ENCODE assay signal across 1 cellular context in the genomic region with DNA sequence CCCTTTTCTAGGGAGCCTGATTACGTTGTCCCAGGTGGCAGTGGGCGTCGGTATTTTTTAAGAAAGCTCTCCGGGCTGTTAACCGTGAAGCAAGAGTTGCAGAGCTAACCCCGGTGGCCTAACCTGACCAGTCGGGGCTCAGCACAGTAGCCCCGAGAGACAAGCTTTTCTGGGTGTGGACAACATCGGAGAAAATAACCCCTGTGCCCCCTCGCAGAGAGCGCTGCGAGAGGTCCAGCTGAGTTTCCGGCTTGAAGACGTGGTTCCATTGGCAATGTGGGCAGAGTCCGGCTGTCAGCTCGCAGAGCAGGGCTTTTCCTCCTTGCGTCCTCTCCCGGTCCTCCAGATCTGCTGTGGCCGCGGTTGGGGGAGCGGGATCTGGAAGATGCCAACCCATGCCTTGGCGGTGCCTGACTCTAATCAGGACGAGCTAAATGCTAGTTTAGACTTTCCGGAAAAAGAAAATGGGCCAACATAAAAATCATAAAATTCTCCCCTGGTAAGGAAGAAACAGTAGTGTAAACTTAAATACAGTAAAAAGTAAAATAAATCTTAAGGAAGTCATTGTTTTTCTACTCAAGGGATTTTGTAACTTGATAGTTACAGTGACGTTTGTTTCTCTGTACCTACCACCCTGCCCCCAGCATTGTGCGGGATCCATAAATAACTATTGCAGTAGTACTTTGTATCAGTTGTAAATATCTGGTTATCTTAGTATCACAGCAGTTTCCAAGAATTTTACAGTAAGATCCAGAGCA.
TF ChIP-seq lines count a peak whose summit lies in the region.

No MANE protein-coding gene starts in this region.

TF ChIP-seq in H1, 55 proteins besides CTCF, POLR2A, EP300 and RAD21:
- TF ChIP-seq HDAC2 (IDR thresholded peaks at IDR 0.05; ENCODE audit: borderline replicate concordance in 1 of 2, low read depth in 2 of 2, low read length in 2 of 2) (no peak; a peak in 1 of 4 replicates), CHD2 (IDR thresholded peaks at IDR 0.05; ENCODE audit: low read length) (no peak), CTBP2 (IDR thresholded peaks at IDR 0.05; ENCODE audit: borderline replicate concordance, insufficient read depth, insufficient read length, low read length) (no peak), SAP30 (IDR thresholded peaks at IDR 0.05; ENCODE audit: insufficient read depth, insufficient replicate concordance, low read length) (peak; percentile 54), TBP (IDR thresholded peaks at IDR 0.05; ENCODE audit: low read depth, low read length) (peak; percentile 67), TAF7 (optimal IDR thresholded peaks at IDR 0.05; ENCODE audit: borderline replicate concordance, low read depth, low read length) (peak; percentile 14), NRF1 (IDR thresholded peaks at IDR 0.05; ENCODE audit: low read depth, low read length) (no peak), RFX5 (IDR thresholded peaks at IDR 0.05; ENCODE audit: borderline replicate concordance, low read depth, low read length) (no peak), BCL11A (IDR thresholded peaks at IDR 0.05; ENCODE audit: low read depth in 2 of 2, low read length in 2 of 2) (no peak), BRCA1 (IDR thresholded peaks at IDR 0.05; ENCODE audit: low read depth, low read length) (no peak), JUN (IDR thresholded peaks at IDR 0.05; ENCODE audit: low read depth, low read length) (no peak), CEBPB (IDR thresholded peaks at IDR 0.05; ENCODE audit: low read depth, low read length) (no peak), TCF12 (IDR thresholded peaks at IDR 0.05; ENCODE audit: low read depth, low read length) (no peak), HDAC6 (IDR thresholded peaks at IDR 0.05; ENCODE audit: low read depth, low read length) (no peak), EGR1 (IDR thresholded peaks at IDR 0.05; ENCODE audit: borderline replicate concordance, low read depth, low read length) (no peak), BACH1 (IDR thresholded peaks at IDR 0.05; ENCODE audit: low read length) (no peak), SIN3A (conservative IDR thresholded peaks at IDR 0.05 in 1 of 2, IDR thresholded peaks at IDR 0.05 in 1 of 2; ENCODE audit: low read depth in 1 of 2, low read length in 2 of 2) (peak; percentile 75 to 83; a peak in 2 of 4 replicates), POLR2AphosphoS5 (IDR thresholded peaks at IDR 0.05; ENCODE audit: low read depth, low read length) (peak; percentile 68; the same call in 1 of the 2 replicates), KDM1A (IDR thresholded peaks at IDR 0.05; ENCODE audit: borderline replicate concordance, low read length) (no peak), SP1 (IDR thresholded peaks at IDR 0.05; ENCODE audit: low read depth, low read length) (peak; percentile 27; the same call in 1 of the 2 replicates), CHD1 (IDR thresholded peaks at IDR 0.05; ENCODE audit: low read depth, low read length) (no peak), TAF1 (IDR thresholded peaks at IDR 0.05; ENCODE audit: low read depth, low read length) (peak; percentile 66; the same call in 1 of the 2 replicates), KDM5A (IDR thresholded peaks at IDR 0.05; ENCODE audit: low read length) (no peak), EZH2 (IDR thresholded peaks at IDR 0.05; ENCODE audit: low read depth, low read length, severe bottlenecking) (no peak), POU5F1 (IDR thresholded peaks at IDR 0.05; ENCODE audit: low read depth, low read length) (no peak), RNF2 (IDR thresholded peaks at IDR 0.05; ENCODE audit: borderline replicate concordance, low read depth, low read length, missing control alignments, poor library complexity, severe bottlenecking) (no peak), MAFK (IDR thresholded peaks at IDR 0.05; ENCODE audit: low read depth, low read length) (no peak), GABPA (IDR thresholded peaks at IDR 0.05; ENCODE audit: borderline replicate concordance, insufficient read depth, low read length) (no peak), RXRA (IDR thresholded peaks at IDR 0.05; ENCODE audit: insufficient read depth, low read depth, low read length) (no peak), SP4 (IDR thresholded peaks at IDR 0.05; ENCODE audit: low read length) (no peak), ZNF274 (IDR thresholded peaks at IDR 0.05; ENCODE audit: borderline replicate concordance, extremely low read depth, low read length) (no peak), TEAD4 (IDR thresholded peaks at IDR 0.05; ENCODE audit: low read depth, low read length) (no peak), FOSL1 (IDR thresholded peaks at IDR 0.05; ENCODE audit: insufficient read depth, low read depth, low read length) (no peak), NANOG (IDR thresholded peaks at IDR 0.05; ENCODE audit: insufficient read depth, low read depth, low read length, poor library complexity, severe bottlenecking) (no peak), CBX5 (IDR thresholded peaks at IDR 0.05; ENCODE audit: low read depth, low read length) (no peak), JUND (IDR thresholded peaks at IDR 0.05; ENCODE audit: low read length) (0 out of 2 replicates have a peak, but pooled peaks have one; percentile 14), SRF (IDR thresholded peaks at IDR 0.05; ENCODE audit: low read depth, low read length) (no peak), SUZ12 (IDR thresholded peaks at IDR 0.05; ENCODE audit: low read length) (no peak), ASH2L (IDR thresholded peaks at IDR 0.05; ENCODE audit: low read length) (peak; percentile 70), PHF8 (conservative IDR thresholded peaks at IDR 0.05; ENCODE audit: low read depth, low read length) (peak; percentile 36), YY1 (IDR thresholded peaks at IDR 0.05; ENCODE audit: low read depth, low read length) (no peak), KDM4A (IDR thresholded peaks at IDR 0.05; ENCODE audit: low read depth, low read length, severe bottlenecking) (peak; percentile 67), SIRT6 (IDR thresholded peaks at IDR 0.05; ENCODE audit: low read length) (no peak), RBBP5 (IDR thresholded peaks at IDR 0.05; ENCODE audit: borderline replicate concordance, low read depth, low read length) (no peak), SIX5 (IDR thresholded peaks at IDR 0.05; ENCODE audit: low read depth, low read length) (no peak), CBX8 (IDR thresholded peaks at IDR 0.05; ENCODE audit: borderline replicate concordance, low read depth, low read length) (no peak), CREB1 (IDR thresholded peaks at IDR 0.05) (peak; percentile 41; the same call in 1 of the 2 replicates), GTF2F1 (IDR thresholded peaks at IDR 0.05; ENCODE audit: borderline replicate concordance, low read depth, low read length) (no peak), SP2 (IDR thresholded peaks at IDR 0.05; ENCODE audit: low read length) (no peak)
- TF ChIP-seq, protein P1, sequence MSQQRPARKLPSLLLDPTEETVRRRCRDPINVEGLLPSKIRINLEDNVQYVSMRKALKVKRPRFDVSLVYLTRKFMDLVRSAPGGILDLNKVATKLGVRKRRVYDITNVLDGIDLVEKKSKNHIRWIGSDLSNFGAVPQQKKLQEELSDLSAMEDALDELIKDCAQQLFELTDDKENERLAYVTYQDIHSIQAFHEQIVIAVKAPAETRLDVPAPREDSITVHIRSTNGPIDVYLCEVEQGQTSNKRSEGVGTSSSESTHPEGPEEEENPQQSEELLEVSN (IDR thresholded peaks at IDR 0.05): no peak
- TF ChIP-seq, protein P2, sequence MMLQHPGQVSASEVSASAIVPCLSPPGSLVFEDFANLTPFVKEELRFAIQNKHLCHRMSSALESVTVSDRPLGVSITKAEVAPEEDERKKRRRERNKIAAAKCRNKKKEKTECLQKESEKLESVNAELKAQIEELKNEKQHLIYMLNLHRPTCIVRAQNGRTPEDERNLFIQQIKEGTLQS (IDR thresholded peaks at IDR 0.05; ENCODE audit: insufficient read depth, low read depth, low read length): no peak
- TF ChIP-seq, protein P3, sequence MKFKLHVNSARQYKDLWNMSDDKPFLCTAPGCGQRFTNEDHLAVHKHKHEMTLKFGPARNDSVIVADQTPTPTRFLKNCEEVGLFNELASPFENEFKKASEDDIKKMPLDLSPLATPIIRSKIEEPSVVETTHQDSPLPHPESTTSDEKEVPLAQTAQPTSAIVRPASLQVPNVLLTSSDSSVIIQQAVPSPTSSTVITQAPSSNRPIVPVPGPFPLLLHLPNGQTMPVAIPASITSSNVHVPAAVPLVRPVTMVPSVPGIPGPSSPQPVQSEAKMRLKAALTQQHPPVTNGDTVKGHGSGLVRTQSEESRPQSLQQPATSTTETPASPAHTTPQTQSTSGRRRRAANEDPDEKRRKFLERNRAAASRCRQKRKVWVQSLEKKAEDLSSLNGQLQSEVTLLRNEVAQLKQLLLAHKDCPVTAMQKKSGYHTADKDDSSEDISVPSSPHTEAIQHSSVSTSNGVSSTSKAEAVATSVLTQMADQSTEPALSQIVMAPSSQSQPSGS (IDR thresholded peaks at IDR 0.05; ENCODE audit: low read length): no peak
- TF ChIP-seq, protein P4, sequence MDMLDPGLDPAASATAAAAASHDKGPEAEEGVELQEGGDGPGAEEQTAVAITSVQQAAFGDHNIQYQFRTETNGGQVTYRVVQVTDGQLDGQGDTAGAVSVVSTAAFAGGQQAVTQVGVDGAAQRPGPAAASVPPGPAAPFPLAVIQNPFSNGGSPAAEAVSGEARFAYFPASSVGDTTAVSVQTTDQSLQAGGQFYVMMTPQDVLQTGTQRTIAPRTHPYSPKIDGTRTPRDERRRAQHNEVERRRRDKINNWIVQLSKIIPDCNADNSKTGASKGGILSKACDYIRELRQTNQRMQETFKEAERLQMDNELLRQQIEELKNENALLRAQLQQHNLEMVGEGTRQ (IDR thresholded peaks at IDR 0.05; ENCODE audit: low read length): no peak
- TF ChIP-seq, protein P5, sequence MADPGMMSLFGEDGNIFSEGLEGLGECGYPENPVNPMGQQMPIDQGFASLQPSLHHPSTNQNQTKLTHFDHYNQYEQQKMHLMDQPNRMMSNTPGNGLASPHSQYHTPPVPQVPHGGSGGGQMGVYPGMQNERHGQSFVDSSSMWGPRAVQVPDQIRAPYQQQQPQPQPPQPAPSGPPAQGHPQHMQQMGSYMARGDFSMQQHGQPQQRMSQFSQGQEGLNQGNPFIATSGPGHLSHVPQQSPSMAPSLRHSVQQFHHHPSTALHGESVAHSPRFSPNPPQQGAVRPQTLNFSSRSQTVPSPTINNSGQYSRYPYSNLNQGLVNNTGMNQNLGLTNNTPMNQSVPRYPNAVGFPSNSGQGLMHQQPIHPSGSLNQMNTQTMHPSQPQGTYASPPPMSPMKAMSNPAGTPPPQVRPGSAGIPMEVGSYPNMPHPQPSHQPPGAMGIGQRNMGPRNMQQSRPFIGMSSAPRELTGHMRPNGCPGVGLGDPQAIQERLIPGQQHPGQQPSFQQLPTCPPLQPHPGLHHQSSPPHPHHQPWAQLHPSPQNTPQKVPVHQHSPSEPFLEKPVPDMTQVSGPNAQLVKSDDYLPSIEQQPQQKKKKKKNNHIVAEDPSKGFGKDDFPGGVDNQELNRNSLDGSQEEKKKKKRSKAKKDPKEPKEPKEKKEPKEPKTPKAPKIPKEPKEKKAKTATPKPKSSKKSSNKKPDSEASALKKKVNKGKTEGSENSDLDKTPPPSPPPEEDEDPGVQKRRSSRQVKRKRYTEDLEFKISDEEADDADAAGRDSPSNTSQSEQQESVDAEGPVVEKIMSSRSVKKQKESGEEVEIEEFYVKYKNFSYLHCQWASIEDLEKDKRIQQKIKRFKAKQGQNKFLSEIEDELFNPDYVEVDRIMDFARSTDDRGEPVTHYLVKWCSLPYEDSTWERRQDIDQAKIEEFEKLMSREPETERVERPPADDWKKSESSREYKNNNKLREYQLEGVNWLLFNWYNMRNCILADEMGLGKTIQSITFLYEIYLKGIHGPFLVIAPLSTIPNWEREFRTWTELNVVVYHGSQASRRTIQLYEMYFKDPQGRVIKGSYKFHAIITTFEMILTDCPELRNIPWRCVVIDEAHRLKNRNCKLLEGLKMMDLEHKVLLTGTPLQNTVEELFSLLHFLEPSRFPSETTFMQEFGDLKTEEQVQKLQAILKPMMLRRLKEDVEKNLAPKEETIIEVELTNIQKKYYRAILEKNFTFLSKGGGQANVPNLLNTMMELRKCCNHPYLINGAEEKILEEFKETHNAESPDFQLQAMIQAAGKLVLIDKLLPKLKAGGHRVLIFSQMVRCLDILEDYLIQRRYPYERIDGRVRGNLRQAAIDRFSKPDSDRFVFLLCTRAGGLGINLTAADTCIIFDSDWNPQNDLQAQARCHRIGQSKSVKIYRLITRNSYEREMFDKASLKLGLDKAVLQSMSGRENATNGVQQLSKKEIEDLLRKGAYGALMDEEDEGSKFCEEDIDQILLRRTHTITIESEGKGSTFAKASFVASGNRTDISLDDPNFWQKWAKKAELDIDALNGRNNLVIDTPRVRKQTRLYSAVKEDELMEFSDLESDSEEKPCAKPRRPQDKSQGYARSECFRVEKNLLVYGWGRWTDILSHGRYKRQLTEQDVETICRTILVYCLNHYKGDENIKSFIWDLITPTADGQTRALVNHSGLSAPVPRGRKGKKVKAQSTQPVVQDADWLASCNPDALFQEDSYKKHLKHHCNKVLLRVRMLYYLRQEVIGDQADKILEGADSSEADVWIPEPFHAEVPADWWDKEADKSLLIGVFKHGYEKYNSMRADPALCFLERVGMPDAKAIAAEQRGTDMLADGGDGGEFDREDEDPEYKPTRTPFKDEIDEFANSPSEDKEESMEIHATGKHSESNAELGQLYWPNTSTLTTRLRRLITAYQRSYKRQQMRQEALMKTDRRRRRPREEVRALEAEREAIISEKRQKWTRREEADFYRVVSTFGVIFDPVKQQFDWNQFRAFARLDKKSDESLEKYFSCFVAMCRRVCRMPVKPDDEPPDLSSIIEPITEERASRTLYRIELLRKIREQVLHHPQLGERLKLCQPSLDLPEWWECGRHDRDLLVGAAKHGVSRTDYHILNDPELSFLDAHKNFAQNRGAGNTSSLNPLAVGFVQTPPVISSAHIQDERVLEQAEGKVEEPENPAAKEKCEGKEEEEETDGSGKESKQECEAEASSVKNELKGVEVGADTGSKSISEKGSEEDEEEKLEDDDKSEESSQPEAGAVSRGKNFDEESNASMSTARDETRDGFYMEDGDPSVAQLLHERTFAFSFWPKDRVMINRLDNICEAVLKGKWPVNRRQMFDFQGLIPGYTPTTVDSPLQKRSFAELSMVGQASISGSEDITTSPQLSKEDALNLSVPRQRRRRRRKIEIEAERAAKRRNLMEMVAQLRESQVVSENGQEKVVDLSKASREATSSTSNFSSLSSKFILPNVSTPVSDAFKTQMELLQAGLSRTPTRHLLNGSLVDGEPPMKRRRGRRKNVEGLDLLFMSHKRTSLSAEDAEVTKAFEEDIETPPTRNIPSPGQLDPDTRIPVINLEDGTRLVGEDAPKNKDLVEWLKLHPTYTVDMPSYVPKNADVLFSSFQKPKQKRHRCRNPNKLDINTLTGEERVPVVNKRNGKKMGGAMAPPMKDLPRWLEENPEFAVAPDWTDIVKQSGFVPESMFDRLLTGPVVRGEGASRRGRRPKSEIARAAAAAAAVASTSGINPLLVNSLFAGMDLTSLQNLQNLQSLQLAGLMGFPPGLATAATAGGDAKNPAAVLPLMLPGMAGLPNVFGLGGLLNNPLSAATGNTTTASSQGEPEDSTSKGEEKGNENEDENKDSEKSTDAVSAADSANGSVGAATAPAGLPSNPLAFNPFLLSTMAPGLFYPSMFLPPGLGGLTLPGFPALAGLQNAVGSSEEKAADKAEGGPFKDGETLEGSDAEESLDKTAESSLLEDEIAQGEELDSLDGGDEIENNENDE (IDR thresholded peaks at IDR 0.05; ENCODE audit: insufficient replicate concordance, low read length): no peak
- TF ChIP-seq, protein P6, sequence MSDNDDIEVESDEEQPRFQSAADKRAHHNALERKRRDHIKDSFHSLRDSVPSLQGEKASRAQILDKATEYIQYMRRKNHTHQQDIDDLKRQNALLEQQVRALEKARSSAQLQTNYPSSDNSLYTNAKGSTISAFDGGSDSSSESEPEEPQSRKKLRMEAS (IDR thresholded peaks at IDR 0.05): no peak
TF ChIP-seq in H1: peak in this region for 12.
